23 cellular contexts compared by ENCODE assay signal in genomic region chr7:10779465-10780399, GRCh38.
DNase-seq lines count a peak whose midpoint lies in the region; ATAC-seq, FAIRE-seq and TF ChIP-seq lines count a peak whose summit lies in the region.
"Had no signal": no experiment of that assay in that cellular context is flagged by ENCODE, and none has a peak within 500 bp of the region (broad histone marks: within the 10 kb centered on the region; RNA-seq: fewer than 3 reads in every experiment).

No MANE protein-coding gene starts in this region.

- no peaks in the 10 kb centered on the region for H3K9me3 Mint-ChIP-seq in GM23338
- H3K9me3 Mint-ChIP-seq in stimulated activated effector memory CD8-positive, alpha-beta T cell treated with anti-CD3 and anti-CD28 coated beads, Interleukin-12 subunit alpha, Interleukin-12 subunit beta, amount 100 ng/mL, for 72 hours = peaks cover 10% of the 10 kb centered on the region

- no peaks in the 10 kb centered on the region for H3K27me3 ChIP-seq in GM23338 (ENCODE audit: insufficient read depth)
- H3K27me3 ChIP-seq in Panc1 (ENCODE audit: control insufficient read depth, insufficient read depth, low read length) = no peaks in the 10 kb centered on the region
- H3K27me3 ChIP-seq in HepG2 (ENCODE audit: control insufficient read depth in 1 of 2, insufficient read depth in 2 of 2, low read length in 2 of 2) = no peaks in the 10 kb centered on the region
- H3K27me3 ChIP-seq: SJSA1 had no signal

- H3K4me1 Mint-ChIP-seq in GM23338 = no peaks in the 10 kb centered on the region; the same call in 2 of the 3 replicates
- H3K4me1 Mint-ChIP-seq in stimulated activated effector memory CD8-positive, alpha-beta T cell treated with anti-CD3 and anti-CD28 coated beads, Interleukin-12 subunit alpha, Interleukin-12 subunit beta, amount 100 ng/mL, for 72 hours = no peaks in the 10 kb centered on the region

- H3K4me3 ChIP-seq in GM23338 = no peak overlapping the region
- H3K4me3 ChIP-seq in Panc1 (ENCODE audit: low read depth in 2 of 2, low read length in 2 of 2) = no peak overlapping the region
- H3K4me3 ChIP-seq in HepG2 (replicated peaks in 1 of 3; ENCODE audit: insufficient read depth in 1 of 3, low read depth in 2 of 3, low read length in 3 of 3) = no peak overlapping the region
- H3K4me3 ChIP-seq: SJSA1 had no signal

- H2AFZ ChIP-seq in GM23338 (peak overlapping the region; percentile 72), HepG2 (ENCODE audit: low read length) (no peak overlapping the region)

- H3K4me2 ChIP-seq in GM23338 (no peak overlapping the region), HepG2 (ENCODE audit: low read depth, low read length) (no peak overlapping the region)

- CTCF ChIA-PET in Panc1 (lab: Charles Lee) (interaction anchor here (0.6 kb wide), 1 partner anchor 52 kb away, joined by 16 read pairs; no protein-coding TSS in a partner anchor), HepG2 (lab: Yijun Ruan, JAX; ENCODE audit: low intra/inter-chr PET ratio, low total read pairs) (no interaction called here)

- H3K36me3 Mint-ChIP-seq in GM23338 (ENCODE audit: low read depth) = no peaks in the 10 kb centered on the region; the same call in 2 of the 3 replicates
- H3K36me3 Mint-ChIP-seq in stimulated activated effector memory CD8-positive, alpha-beta T cell treated with anti-CD3 and anti-CD28 coated beads, Interleukin-12 subunit alpha, Interleukin-12 subunit beta, amount 100 ng/mL, for 72 hours = no peaks in the 10 kb centered on the region

- DNase-seq in GM23338 (ENCODE audit: low spot score) = peak; percentile 15
- DNase-seq in Panc1 (ENCODE audit: low read depth, low spot score) = no peak
- no peak for DNase-seq in HepG2 (ENCODE audit: low spot score)
- no peak for DNase-seq in stimulated activated effector memory CD8-positive, alpha-beta T cell treated with anti-CD3 and anti-CD28 coated beads, Interleukin-12 subunit alpha, Interleukin-12 subunit beta, amount 100 ng/mL, for 72 hours (ENCODE audit: low spot score in 2 of 2)
- DNase-seq in SIG-M5 treated with dmso at 0.1 percent for 504 hours (lab: John Stamatoyannopoulos, UW; ENCODE audit: unreplicated experiment) = no peak
- DNase-seq in NCI-H2107 treated with DMSO at 0.1 percent for 48 hours (lab: John Stamatoyannopoulos, UW; ENCODE audit: unreplicated experiment) = no peak
- no peak for DNase-seq in T-helper 1 cell
- DNase-seq: ACHN, C1 segment of cervical spinal cord, GOT3, KBM-7, NCI-H1105 treated with DMSO at 0.1 percent for 48 hours, NCI-H1694, NCI-H2107, NCI-H2227 treated with DMSO at 0.1 percent for 48 hours, NCI-H524, NCI-H82, RPMI8226 had no signal

- H4K20me1 ChIP-seq in GM23338 (replicated peaks; ENCODE audit: insufficient read depth) = no peaks in the 10 kb centered on the region
- no peaks in the 10 kb centered on the region for H4K20me1 ChIP-seq in HepG2 (ENCODE audit: insufficient read depth, low read length)

- H3K27ac ChIP-seq in GM23338 (ENCODE audit: low read depth) = no peak overlapping the region
- no peak overlapping the region for H3K27ac ChIP-seq in Panc1 (ENCODE audit: low read length)
- no peak overlapping the region for H3K27ac ChIP-seq in HepG2 (ENCODE audit: extremely low read length, insufficient read depth, low read length)
- H3K27ac ChIP-seq: SJSA1 had no signal

- no peaks in the 10 kb centered on the region for H3K4me1 ChIP-seq in GM23338 (ENCODE audit: insufficient read depth)
- no peaks in the 10 kb centered on the region for H3K4me1 ChIP-seq in Panc1 (ENCODE audit: control insufficient read depth, insufficient read depth, low read length)
- H3K4me1 ChIP-seq in HepG2 (ENCODE audit: insufficient read depth, low read length) = no peaks in the 10 kb centered on the region
- H3K4me1 ChIP-seq: SJSA1 had no signal

- H3K79me2 ChIP-seq in GM23338 (replicated peaks; ENCODE audit: insufficient read depth) (no peaks in the 10 kb centered on the region), HepG2 (ENCODE audit: insufficient read depth, low read length) (no peaks in the 10 kb centered on the region)

- H3K4me3 Mint-ChIP-seq in GM23338 = no peak overlapping the region
- no peak overlapping the region for H3K4me3 Mint-ChIP-seq in stimulated activated effector memory CD8-positive, alpha-beta T cell treated with anti-CD3 and anti-CD28 coated beads, Interleukin-12 subunit alpha, Interleukin-12 subunit beta, amount 100 ng/mL, for 72 hours

- no peaks in the 10 kb centered on the region for H3F3A ChIP-seq in GM23338 (replicated peaks; ENCODE audit: low read depth)

- H3K9me2 ChIP-seq in GM23338 (ENCODE audit: insufficient read depth) = no peaks in the 10 kb centered on the region

- ATAC-seq in GM23338 = peak; percentile 51
- ATAC-seq in Panc1 = 0 out of 2 replicates have a peak, but pooled peaks have one; percentile 12
- ATAC-seq in HepG2 = peak; percentile 42; the same call in 2 of the 3 replicates
- ATAC-seq in stimulated activated effector memory CD8-positive, alpha-beta T cell treated with anti-CD3 and anti-CD28 coated beads, Interleukin-12 subunit alpha, Interleukin-12 subunit beta, amount 100 ng/mL, for 72 hours = peak; percentile 26
- no peak for ATAC-seq in GM21528 (IDR thresholded peaks at IDR 0.05; ENCODE audit: low FRiP score, unreplicated experiment)

- TF ChIP-seq POLR2A in HepG2 (IDR thresholded peaks at IDR 0.05; ENCODE audit: insufficient read depth in 1 of 2, low read depth in 2 of 2, low read length in 2 of 2) = no peak

- no peak for FAIRE-seq in HepG2 (lab: Jason Lieb, UNC)
- FAIRE-seq: D721Med, GM12891, GM18507 had no signal

- intact Hi-C loops in Panc1 (cut with micrococcal nuclease; ENCODE audit: unreplicated experiment) (no loop called here), HepG2 (cut with micrococcal nuclease; ENCODE audit: unreplicated experiment) (no loop called here)

- TF ChIP-seq EP300 in HepG2 (IDR thresholded peaks at IDR 0.05; ENCODE audit: low read depth in 2 of 2, low read length in 2 of 2) (no peak), HepG2 (CRISPR knock-in tag; IDR thresholded peaks at IDR 0.05; ENCODE audit: borderline replicate concordance) (no peak)

- 58% methylated on average over 39 of the region's 52 CpGs for WGBS in HepG2 (ENCODE audit: low lambda C conversion rate)

- H3K27me3 Mint-ChIP-seq in GM23338 (ENCODE audit: insufficient read depth, low read depth, poor library complexity) = peaks cover 2% of the 10 kb centered on the region

- BruUV-seq in Panc1 (replicated peaks; lab: Mats Ljungman, UMichigan) (no TSS peak), HepG2 (replicated peaks; lab: Mats Ljungman, UMichigan) (no TSS peak)

- no peak overlapping the region for H3K27ac Mint-ChIP-seq in GM23338
- H3K27ac Mint-ChIP-seq in stimulated activated effector memory CD8-positive, alpha-beta T cell treated with anti-CD3 and anti-CD28 coated beads, Interleukin-12 subunit alpha, Interleukin-12 subunit beta, amount 100 ng/mL, for 72 hours = no peak overlapping the region

- no peak overlapping the region for H3K9ac ChIP-seq in HepG2 (ENCODE audit: insufficient read depth, low read depth, low read length)

- H3K36me3 ChIP-seq in GM23338 (ENCODE audit: insufficient read depth) (no peaks in the 10 kb centered on the region), Panc1 (ENCODE audit: control insufficient read depth, insufficient read depth, low read length) (no peaks in the 10 kb centered on the region), HepG2 (replicated peaks in 1 of 2; ENCODE audit: control insufficient read depth in 1 of 2, insufficient read depth in 2 of 2, low read length in 2 of 2) (no peaks in the 10 kb centered on the region)
- H3K36me3 ChIP-seq: SJSA1 had no signal

- in situ Hi-C loops in Panc1 (cut with HindIII; ENCODE audit: low pct_unique_long_range_greater_than_20kb, low sequenced_read_pairs) = no loop called here
- in situ Hi-C loops in HepG2 (cut with HindIII; ENCODE audit: extremely low pct_ligation_motif_present, low pct_unique_long_range_greater_than_20kb) = no loop called here

- TF ChIP-seq CTCF in GM23338 (conservative IDR thresholded peaks at IDR 0.05; ENCODE audit: low read depth in 2 of 2) = no peak
- TF ChIP-seq CTCF in Panc1 (IDR thresholded peaks at IDR 0.05) = no peak
- TF ChIP-seq CTCF in HepG2 (CRISPR knock-in tag; IDR thresholded peaks at IDR 0.05) = no peak

- TF ChIP-seq RAD21 in HepG2 (CRISPR knock-in tag; IDR thresholded peaks at IDR 0.05) = no peak

- POLR2A ChIA-PET in Panc1 (lab: Charles Lee) = no interaction called here
- POLR2A ChIA-PET in HepG2 (lab: Yijun Ruan, JAX) = no interaction called here

- H3K9me3 ChIP-seq in Panc1 (ENCODE audit: control insufficient read depth, insufficient read depth, low read depth, low read length) (peaks cover 3% of the 10 kb centered on the region; the same call in 1 of the 2 replicates), HepG2 (ENCODE audit: low read length) (no peaks in the 10 kb centered on the region)
- H3K9me3 ChIP-seq: SJSA1 had no signal

TF ChIP-seq in GM23338, 12 proteins besides CTCF, POLR2A, EP300 and RAD21 (continues in another document):
- TF ChIP-seq ETS1 (IDR thresholded peaks at IDR 0.05) = no peak

TF ChIP-seq in HepG2, 621 proteins besides CTCF, POLR2A, EP300 and RAD21 (continues in another document):
- TF ChIP-seq RORA (CRISPR knock-in tag; IDR thresholded peaks at IDR 0.05) = no peak
- TF ChIP-seq PREB (CRISPR knock-in tag; IDR thresholded peaks at IDR 0.05) = no peak
- no peak for TF ChIP-seq SYNCRIP (IDR thresholded peaks at IDR 0.05; ENCODE audit: insufficient read depth, low read depth, low read length)
